ENCODE assay signal across 8 cellular contexts in the genomic region with DNA sequence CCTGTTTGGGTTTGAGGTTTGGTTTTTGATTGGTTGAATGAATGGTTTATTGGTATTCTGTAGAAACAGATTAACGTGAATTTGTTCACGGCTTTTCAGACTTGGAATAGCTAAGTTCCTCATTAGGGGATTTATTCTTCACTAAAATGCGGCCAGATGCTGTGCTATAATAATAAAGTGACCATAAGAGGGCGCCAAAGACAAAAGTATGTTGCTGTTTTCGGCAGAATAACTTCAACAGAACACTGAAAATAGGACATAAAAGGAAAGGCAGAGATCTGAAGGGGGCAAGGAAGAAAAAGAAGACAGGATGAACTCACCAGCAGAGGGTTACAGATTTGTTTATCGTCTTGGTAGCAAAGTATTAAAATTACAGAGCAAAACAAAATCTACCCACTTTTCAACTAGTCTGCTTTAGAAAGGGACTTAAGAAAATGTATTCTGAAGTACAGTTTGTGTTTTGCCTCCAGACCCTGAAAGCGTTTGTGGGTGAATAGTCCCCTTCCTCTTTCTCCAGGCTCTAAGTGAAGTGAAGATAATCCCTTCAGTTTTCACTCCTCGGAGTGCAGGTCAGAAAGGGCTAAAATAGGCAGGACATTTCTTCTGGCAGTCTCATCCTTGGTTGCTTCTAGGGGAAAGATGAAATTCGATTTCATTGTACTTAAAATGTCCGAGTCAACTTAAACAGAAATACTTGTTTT.
DNase-seq lines count a peak whose midpoint lies in the region; TF ChIP-seq lines count a peak whose summit lies in the region.

No MANE protein-coding gene starts in this region.

- intact Hi-C loops in tibial artery (cut with DNase I; ENCODE audit: low total_unique reads), result loop anchor here (10.0 kb wide), 1 partner anchor 839 kb away; no protein-coding TSS in a partner anchor

- H3K4me1 ChIP-seq in NT2/D1 (ENCODE audit: insufficient read depth, insufficient read length), result no peaks in the 10 kb centered on the region
- no peaks in the 10 kb centered on the region for H3K4me1 ChIP-seq in tibial artery

- DNase-seq in AG20443 (ENCODE audit: low spot score), result peak; percentile 62
- peak; percentile 56 for DNase-seq in GM13976 (ENCODE audit: low spot score)
- peak; percentile 64 for DNase-seq in Jurkat, Clone E6-1 (ENCODE audit: low read depth, low spot score)
- DNase-seq in NT2/D1 (ENCODE audit: low read depth, low spot score), result peak; percentile 80
- DNase-seq in central memory CD4-positive, alpha-beta T cell, result peak; percentile 12
- DNase-seq in kidney epithelial cell (ENCODE audit: low read depth), result peak; percentile 4
- DNase-seq in tibial artery, result no peak
- DNase-seq in activated CD4-positive, CD25-positive, alpha-beta regulatory T cell (lab: John Stamatoyannopoulos, UW), result no peak

- TF ChIP-seq CTCF in GM13976 (IDR thresholded peaks at IDR 0.05; ENCODE audit: borderline replicate concordance, control extremely low read depth, extremely low read depth, insufficient read depth, missing control alignments) (peak; percentile 41), kidney epithelial cell (IDR thresholded peaks at IDR 0.05; ENCODE audit: insufficient read depth, low read length, poor library complexity, severe bottlenecking) (peak; percentile 55), tibial artery (IDR thresholded peaks at IDR 0.05) (peak; percentile 58 to 60)

- no peaks in the 10 kb centered on the region for H3K9me3 ChIP-seq in NT2/D1 (ENCODE audit: insufficient read depth, low read length)
- H3K9me3 ChIP-seq in tibial artery, result no peaks in the 10 kb centered on the region

- in situ Hi-C loops in GM13976 (cut with MboI; ENCODE audit: low sequenced_read_pairs, unreplicated experiment), result loop anchor here (25.0 kb wide), 2 partner anchors 582 to 832 kb away; no protein-coding TSS in a partner anchor

- peak overlapping the region; percentile 57 for H3K9ac ChIP-seq in NT2/D1 (ENCODE audit: insufficient read length, low read depth)

- H3K36me3 ChIP-seq in NT2/D1 (ENCODE audit: insufficient read depth, insufficient read length, low read length), result no peaks in the 10 kb centered on the region
- H3K36me3 ChIP-seq in kidney epithelial cell (ENCODE audit: control insufficient read depth, insufficient read depth, low read length), result no peaks in the 10 kb centered on the region
- no peaks in the 10 kb centered on the region for H3K36me3 ChIP-seq in tibial artery

- no peak overlapping the region for H3K4me3 ChIP-seq in Jurkat, Clone E6-1 (ENCODE audit: low read length)
- H3K4me3 ChIP-seq in NT2/D1 (ENCODE audit: insufficient read length, low read depth), result no peak overlapping the region
- H3K4me3 ChIP-seq in kidney epithelial cell (ENCODE audit: low read depth, low read length), result no peak overlapping the region
- H3K4me3 ChIP-seq in tibial artery, result no peak overlapping the region

- H3K27ac ChIP-seq in tibial artery, result no peak overlapping the region

- H3K27me3 ChIP-seq in NT2/D1 (ENCODE audit: insufficient read depth, insufficient read length) (no peaks in the 10 kb centered on the region), kidney epithelial cell (ENCODE audit: control insufficient read depth, insufficient read depth, low read length) (peaks cover 6% of the 10 kb centered on the region), tibial artery (peaks cover 0 to 26% of the 10 kb centered on the region in 2 donors)

Comparison
In these comparisons a context has a peak if more than half of its experiments do, and no peak if none do; other contexts are left out.
1. DNase-seq: peak in AG20443 (single experiment), GM13976 (single experiment), Jurkat, Clone E6-1 (single experiment), NT2/D1 (single experiment), central memory CD4-positive, alpha-beta T cell (single experiment) and kidney epithelial cell (single experiment); none in tibial artery (0 of 2) and activated CD4-positive, CD25-positive, alpha-beta regulatory T cell (0 of 4).
2. Peak in every context shown above with its lines, with median percentiles within 50 percentile points of each other: CTCF ChIP-seq.